Comparison of ENCODE assay signal across 1 cellular context in the genomic region with DNA sequence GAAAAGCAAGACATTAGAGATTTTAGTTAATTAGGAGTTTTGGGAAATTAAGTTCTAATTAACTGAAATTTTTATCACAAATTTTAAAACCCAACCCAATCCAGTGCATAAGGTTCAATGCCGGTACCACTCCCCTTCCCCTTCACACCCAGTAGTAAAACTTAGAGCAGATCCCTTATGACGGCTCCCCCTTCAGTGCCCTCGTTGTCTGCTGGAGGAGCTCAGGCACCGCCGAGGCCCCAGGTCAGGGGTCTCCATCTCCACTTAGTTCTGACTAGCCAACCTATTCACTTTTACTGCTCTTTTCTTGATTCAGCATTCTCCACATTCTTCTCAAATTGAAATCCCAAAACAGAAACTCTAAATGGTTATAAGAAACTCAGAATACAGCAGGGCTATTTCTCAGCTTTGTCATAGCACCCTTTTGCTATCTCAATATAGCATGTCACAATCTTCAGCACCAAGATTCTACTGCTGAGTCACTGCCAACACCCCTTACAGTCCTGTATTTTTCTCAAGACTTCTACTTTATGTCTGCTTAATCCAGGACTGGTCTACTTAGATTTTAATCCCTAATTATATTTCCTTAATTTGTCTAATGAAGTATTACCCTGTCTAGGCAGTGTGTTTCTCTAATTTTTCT.
TF ChIP-seq lines count a peak whose summit lies in the region.

No MANE protein-coding gene starts in this region.

TF ChIP-seq in K562, 482 proteins besides CTCF, POLR2A, EP300 and RAD21 (continued from another document and continues in another):
- TF ChIP-seq MGA (IDR thresholded peaks at IDR 0.05) (peak; percentile 58), PHTF2 (CRISPR knock-in tag; IDR thresholded peaks at IDR 0.05) (no peak), MBD1 (CRISPR knock-in tag; IDR thresholded peaks at IDR 0.05) (no peak), ZNF639 (CRISPR knock-in tag; conservative IDR thresholded peaks at IDR 0.05 in 1 of 2, IDR thresholded peaks at IDR 0.05 in 1 of 2) (no peak), EP400 (IDR thresholded peaks at IDR 0.05) (no peak; the same call in 1 of the 2 replicates), ZNF699 (CRISPR knock-in tag; IDR thresholded peaks at IDR 0.05; ENCODE audit: insufficient replicate concordance) (no peak), SRF (CRISPR knock-in tag; IDR thresholded peaks at IDR 0.05) (no peak), KAT8 (IDR thresholded peaks at IDR 0.05; ENCODE audit: low read depth) (no peak), ZNF224 (CRISPR knock-in tag; IDR thresholded peaks at IDR 0.05) (no peak), NRF1 (conservative IDR thresholded peaks at IDR 0.05 in 1 of 2, IDR thresholded peaks at IDR 0.05 in 1 of 2) (no peak), SUPT5H (IDR thresholded peaks at IDR 0.05) (no peak), STAT5B (CRISPR knock-in tag; IDR thresholded peaks at IDR 0.05) (no peak), ETV6 (IDR thresholded peaks at IDR 0.05; ENCODE audit: borderline replicate concordance in 1 of 2, low read depth in 2 of 2, low read length in 1 of 2) (no peak), ETV6 (CRISPR knock-in tag; IDR thresholded peaks at IDR 0.05; ENCODE audit: borderline replicate concordance) (no peak), ZNF431 (CRISPR knock-in tag; IDR thresholded peaks at IDR 0.05) (no peak), PHB2 (IDR thresholded peaks at IDR 0.05; ENCODE audit: low read depth) (no peak), FOXA1 (IDR thresholded peaks at IDR 0.05; ENCODE audit: borderline replicate concordance) (no peak), FOSL1 (tag; conservative IDR thresholded peaks at IDR 0.05) (peak; percentile 65), ZNF75A (CRISPR knock-in tag; IDR thresholded peaks at IDR 0.05) (no peak), ZKSCAN3 (CRISPR knock-in tag; IDR thresholded peaks at IDR 0.05) (no peak), NKRF (IDR thresholded peaks at IDR 0.05; ENCODE audit: borderline replicate concordance) (no peak)
- TF ChIP-seq, protein P1, sequence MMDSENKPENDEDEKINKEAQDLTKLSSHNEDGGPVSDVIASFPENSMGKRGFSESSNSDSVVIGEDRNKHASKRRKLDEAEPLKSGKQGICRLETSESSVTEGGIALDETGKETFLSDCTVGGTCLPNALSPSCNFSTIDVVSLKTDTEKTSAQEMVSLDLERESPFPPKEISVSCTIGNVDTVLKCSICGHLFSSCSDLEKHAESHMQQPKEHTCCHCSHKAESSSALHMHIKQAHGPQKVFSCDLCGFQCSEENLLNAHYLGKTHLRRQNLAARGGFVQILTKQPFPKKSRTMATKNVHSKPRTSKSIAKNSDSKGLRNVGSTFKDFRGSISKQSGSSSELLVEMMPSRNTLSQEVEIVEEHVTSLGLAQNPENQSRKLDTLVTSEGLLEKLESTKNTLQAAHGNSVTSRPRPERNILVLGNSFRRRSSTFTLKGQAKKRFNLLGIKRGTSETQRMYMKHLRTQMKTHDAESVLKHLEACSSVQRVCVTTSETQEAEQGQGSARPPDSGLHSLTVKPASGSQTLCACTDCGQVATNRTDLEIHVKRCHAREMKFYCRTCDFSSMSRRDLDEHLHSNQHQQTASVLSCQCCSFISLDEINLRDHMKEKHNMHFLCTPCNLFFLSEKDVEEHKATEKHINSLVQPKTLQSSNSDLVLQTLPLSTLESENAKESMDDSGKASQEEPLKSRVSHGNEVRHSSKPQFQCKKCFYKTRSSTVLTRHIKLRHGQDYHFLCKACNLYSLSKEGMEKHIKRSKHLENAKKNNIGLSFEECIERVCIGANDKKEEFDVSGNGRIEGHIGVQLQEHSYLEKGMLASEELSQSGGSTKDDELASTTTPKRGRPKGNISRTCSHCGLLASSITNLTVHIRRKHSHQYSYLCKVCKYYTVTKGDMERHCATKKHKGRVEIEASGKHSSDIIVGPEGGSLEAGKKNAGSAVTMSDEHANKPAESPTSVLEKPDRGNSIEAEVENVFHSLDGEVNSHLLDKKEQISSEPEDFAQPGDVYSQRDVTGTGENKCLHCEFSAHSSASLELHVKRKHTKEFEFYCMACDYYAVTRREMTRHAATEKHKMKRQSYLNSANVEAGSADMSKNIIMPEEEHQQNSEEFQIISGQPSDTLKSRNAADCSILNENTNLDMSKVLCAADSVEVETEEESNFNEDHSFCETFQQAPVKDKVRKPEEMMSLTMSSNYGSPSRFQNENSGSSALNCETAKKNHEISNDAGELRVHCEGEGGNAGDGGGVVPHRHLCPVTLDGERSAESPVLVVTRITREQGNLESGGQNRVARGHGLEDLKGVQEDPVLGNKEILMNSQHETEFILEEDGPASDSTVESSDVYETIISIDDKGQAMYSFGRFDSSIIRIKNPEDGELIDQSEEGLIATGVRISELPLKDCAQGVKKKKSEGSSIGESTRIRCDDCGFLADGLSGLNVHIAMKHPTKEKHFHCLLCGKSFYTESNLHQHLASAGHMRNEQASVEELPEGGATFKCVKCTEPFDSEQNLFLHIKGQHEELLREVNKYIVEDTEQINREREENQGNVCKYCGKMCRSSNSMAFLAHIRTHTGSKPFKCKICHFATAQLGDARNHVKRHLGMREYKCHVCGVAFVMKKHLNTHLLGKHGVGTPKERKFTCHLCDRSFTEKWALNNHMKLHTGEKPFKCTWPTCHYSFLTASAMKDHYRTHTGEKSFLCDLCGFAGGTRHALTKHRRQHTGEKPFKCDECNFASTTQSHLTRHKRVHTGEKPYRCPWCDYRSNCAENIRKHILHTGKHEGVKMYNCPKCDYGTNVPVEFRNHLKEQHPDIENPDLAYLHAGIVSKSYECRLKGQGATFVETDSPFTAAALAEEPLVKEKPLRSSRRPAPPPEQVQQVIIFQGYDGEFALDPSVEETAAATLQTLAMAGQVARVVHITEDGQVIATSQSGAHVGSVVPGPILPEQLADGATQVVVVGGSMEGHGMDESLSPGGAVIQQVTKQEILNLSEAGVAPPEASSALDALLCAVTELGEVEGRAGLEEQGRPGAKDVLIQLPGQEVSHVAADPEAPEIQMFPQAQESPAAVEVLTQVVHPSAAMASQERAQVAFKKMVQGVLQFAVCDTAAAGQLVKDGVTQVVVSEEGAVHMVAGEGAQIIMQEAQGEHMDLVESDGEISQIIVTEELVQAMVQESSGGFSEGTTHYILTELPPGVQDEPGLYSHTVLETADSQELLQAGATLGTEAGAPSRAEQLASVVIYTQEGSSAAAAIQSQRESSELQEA (IDR thresholded peaks at IDR 0.05; ENCODE audit: low read depth) = no peak
- TF ChIP-seq, protein P2, sequence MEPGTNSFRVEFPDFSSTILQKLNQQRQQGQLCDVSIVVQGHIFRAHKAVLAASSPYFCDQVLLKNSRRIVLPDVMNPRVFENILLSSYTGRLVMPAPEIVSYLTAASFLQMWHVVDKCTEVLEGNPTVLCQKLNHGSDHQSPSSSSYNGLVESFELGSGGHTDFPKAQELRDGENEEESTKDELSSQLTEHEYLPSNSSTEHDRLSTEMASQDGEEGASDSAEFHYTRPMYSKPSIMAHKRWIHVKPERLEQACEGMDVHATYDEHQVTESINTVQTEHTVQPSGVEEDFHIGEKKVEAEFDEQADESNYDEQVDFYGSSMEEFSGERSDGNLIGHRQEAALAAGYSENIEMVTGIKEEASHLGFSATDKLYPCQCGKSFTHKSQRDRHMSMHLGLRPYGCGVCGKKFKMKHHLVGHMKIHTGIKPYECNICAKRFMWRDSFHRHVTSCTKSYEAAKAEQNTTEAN (CRISPR knock-in tag; IDR thresholded peaks at IDR 0.05) = no peak
